ENCODE assay signal across 1 cellular context in genomic region chr5:55692106-55692417, GRCh38.
TF ChIP-seq lines count a peak whose summit lies in the region.

No MANE protein-coding gene starts in this region.

TF ChIP-seq in endothelial cell of umbilical vein, 7 proteins besides CTCF, POLR2A, EP300 and RAD21:
- TF ChIP-seq POLR2AphosphoS5 (IDR thresholded peaks at IDR 0.05; ENCODE audit: insufficient read depth, low read depth, low read length): no peak
- TF ChIP-seq MAX (IDR thresholded peaks at IDR 0.05; ENCODE audit: insufficient read depth, insufficient read length): no peak
- no peak for TF ChIP-seq FOS (IDR thresholded peaks at IDR 0.05; ENCODE audit: borderline replicate concordance, insufficient read depth, low read length)
- TF ChIP-seq JUN (IDR thresholded peaks at IDR 0.05; ENCODE audit: borderline replicate concordance, insufficient read depth, insufficient read length, low read depth): no peak
- TF ChIP-seq EZH2 (IDR thresholded peaks at IDR 0.05; ENCODE audit: borderline replicate concordance, low read depth, low read length, severe bottlenecking): no peak
- no peak for TF ChIP-seq MYC (IDR thresholded peaks at IDR 0.05; ENCODE audit: low read depth, low read length)
- TF ChIP-seq GATA2 (IDR thresholded peaks at IDR 0.05; ENCODE audit: insufficient read depth, insufficient read length, low read depth, low read length): no peak
TF ChIP-seq in endothelial cell of umbilical vein: peak in this region for 0.
